1 cellular context compared by ENCODE assay signal in the genomic region with DNA sequence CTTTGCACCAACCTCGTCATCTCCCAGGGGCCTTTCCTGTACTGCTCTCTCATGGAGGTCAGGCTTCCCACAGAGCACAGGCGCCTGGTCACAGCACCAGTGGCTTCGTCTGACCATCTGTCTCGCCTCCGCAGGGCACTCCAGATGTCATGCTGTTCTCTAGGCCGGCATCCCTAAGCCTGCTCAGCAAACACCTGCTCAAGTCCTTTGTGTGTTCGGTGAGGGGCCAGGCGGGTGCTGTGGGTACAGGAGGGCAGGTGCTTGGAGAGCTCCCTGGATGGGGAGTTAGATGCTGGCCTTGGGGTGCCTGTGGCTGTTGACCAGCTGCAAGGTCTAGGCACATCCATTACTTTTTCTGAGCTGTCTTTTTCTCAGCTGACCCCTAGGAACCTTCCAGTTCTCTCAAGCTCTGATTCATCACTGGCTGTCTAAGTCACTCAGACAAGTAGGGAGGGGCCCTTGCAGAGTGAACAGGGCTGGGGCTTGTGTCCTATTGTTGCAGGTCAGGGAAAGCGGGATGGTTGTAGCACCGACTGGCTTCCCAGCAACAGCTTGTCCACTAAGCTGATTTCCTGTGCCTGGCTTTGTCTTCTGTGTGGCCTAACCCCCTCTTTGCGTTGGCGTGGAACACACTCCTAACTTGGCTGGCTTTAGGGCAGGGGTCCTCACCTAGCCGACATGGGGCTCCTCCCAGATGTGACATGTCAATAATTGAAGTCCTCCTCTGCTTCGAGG.
TF ChIP-seq lines count a peak whose summit lies in the region.

No MANE protein-coding gene starts in this region.

TF ChIP-seq in K562, 482 proteins besides CTCF, POLR2A, EP300 and RAD21 (continued from another document):
- TF ChIP-seq, protein P1, sequence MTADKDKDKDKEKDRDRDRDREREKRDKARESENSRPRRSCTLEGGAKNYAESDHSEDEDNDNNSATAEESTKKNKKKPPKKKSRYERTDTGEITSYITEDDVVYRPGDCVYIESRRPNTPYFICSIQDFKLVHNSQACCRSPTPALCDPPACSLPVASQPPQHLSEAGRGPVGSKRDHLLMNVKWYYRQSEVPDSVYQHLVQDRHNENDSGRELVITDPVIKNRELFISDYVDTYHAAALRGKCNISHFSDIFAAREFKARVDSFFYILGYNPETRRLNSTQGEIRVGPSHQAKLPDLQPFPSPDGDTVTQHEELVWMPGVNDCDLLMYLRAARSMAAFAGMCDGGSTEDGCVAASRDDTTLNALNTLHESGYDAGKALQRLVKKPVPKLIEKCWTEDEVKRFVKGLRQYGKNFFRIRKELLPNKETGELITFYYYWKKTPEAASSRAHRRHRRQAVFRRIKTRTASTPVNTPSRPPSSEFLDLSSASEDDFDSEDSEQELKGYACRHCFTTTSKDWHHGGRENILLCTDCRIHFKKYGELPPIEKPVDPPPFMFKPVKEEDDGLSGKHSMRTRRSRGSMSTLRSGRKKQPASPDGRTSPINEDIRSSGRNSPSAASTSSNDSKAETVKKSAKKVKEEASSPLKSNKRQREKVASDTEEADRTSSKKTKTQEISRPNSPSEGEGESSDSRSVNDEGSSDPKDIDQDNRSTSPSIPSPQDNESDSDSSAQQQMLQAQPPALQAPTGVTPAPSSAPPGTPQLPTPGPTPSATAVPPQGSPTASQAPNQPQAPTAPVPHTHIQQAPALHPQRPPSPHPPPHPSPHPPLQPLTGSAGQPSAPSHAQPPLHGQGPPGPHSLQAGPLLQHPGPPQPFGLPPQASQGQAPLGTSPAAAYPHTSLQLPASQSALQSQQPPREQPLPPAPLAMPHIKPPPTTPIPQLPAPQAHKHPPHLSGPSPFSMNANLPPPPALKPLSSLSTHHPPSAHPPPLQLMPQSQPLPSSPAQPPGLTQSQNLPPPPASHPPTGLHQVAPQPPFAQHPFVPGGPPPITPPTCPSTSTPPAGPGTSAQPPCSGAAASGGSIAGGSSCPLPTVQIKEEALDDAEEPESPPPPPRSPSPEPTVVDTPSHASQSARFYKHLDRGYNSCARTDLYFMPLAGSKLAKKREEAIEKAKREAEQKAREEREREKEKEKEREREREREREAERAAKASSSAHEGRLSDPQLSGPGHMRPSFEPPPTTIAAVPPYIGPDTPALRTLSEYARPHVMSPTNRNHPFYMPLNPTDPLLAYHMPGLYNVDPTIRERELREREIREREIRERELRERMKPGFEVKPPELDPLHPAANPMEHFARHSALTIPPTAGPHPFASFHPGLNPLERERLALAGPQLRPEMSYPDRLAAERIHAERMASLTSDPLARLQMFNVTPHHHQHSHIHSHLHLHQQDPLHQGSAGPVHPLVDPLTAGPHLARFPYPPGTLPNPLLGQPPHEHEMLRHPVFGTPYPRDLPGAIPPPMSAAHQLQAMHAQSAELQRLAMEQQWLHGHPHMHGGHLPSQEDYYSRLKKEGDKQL (CRISPR knock-in tag; IDR thresholded peaks at IDR 0.05; ENCODE audit: borderline replicate concordance), result no peak
- TF ChIP-seq MEIS2 (IDR thresholded peaks at IDR 0.05; ENCODE audit: partially characterized antibody) (no peak), TAF7 (tag; IDR thresholded peaks at IDR 0.05) (0 out of 2 replicates have a peak, but pooled peaks have one; percentile 20), KLF10 (CRISPR knock-in tag; IDR thresholded peaks at IDR 0.05) (no peak), ZNF717 (CRISPR knock-in tag; IDR thresholded peaks at IDR 0.05) (no peak), CHD1 (IDR thresholded peaks at IDR 0.05; ENCODE audit: low read length) (no peak), GATAD2A (IDR thresholded peaks at IDR 0.05) (no peak), CBFA2T2 (conservative IDR thresholded peaks at IDR 0.05) (no peak), PHF21A (IDR thresholded peaks at IDR 0.05; ENCODE audit: borderline replicate concordance, low read depth) (no peak), PCBP2 (IDR thresholded peaks at IDR 0.05; ENCODE audit: low read depth, low read length, poor library complexity, severe bottlenecking) (no peak), MAFG (tag; conservative IDR thresholded peaks at IDR 0.05) (no peak)
- TF ChIP-seq, protein P2, sequence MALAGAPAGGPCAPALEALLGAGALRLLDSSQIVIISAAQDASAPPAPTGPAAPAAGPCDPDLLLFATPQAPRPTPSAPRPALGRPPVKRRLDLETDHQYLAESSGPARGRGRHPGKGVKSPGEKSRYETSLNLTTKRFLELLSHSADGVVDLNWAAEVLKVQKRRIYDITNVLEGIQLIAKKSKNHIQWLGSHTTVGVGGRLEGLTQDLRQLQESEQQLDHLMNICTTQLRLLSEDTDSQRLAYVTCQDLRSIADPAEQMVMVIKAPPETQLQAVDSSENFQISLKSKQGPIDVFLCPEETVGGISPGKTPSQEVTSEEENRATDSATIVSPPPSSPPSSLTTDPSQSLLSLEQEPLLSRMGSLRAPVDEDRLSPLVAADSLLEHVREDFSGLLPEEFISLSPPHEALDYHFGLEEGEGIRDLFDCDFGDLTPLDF (CRISPR knock-in tag; IDR thresholded peaks at IDR 0.05), result 0 out of 2 replicates have a peak, but pooled peaks have one; percentile 11
